20 cellular contexts compared by ENCODE assay signal in genomic region chr1:205108464-205108863, GRCh38.
"Had no signal": no experiment of that assay in that cellular context is flagged by ENCODE, and none has a peak within 500 bp of the region (broad histone marks: within the 10 kb centered on the region; RNA-seq: fewer than 3 reads in every experiment).

No MANE protein-coding gene starts in this region.

- DNase-seq: activated CD4-positive, alpha-beta memory T cell treated with anti-CD3 and anti-CD28 coated beads for 36 hours; activated effector memory CD4-positive, alpha-beta T cell treated with anti-CD3 and anti-CD28 coated beads, Interleukin-2, amount 50 U/mL, for 16 hours; activated T-cell treated with anti-CD3 and anti-CD28 coated beads, Interleukin-2, amount 50 U/mL, for 24 hours; amygdala; effector CD4-positive, alpha-beta T cell; left cardiac atrium; lower lobe of right lung; pancreas; right lobe of liver; stimulated activated CD4-positive, alpha-beta T cell treated with anti-CD3 and anti-CD28 coated beads, Interleukin-4, amount 100 ng/mL, for 4 hours; stimulated activated naive CD4-positive, alpha-beta T cell; thyroid gland had no signal

- H3K27ac Mint-ChIP-seq: activated CD4-positive, alpha-beta memory T cell treated with anti-CD3 and anti-CD28 coated beads for 36 hours had no signal

- ATAC-seq: left cardiac atrium; lower lobe of right lung; natural killer cell treated with Interleukin-12 subunit alpha and Interleukin-12 subunit beta and Interleukin-15 and Interleukin-18, amount 100 ng/mL, for 72 hours; pancreas had no signal

- H3K4me1 Mint-ChIP-seq: brain had no signal

- H3K27ac ChIP-seq: coronary artery, lower lobe of right lung, neutrophil, pancreas, right lobe of liver, thyroid gland had no signal

- FAIRE-seq: islet of Langerhans, pancreas had no signal

- H3K9me3 Mint-ChIP-seq: activated CD4-positive, alpha-beta memory T cell treated with anti-CD3 and anti-CD28 coated beads for 36 hours; activated T-cell treated with anti-CD3 and anti-CD28 coated beads, Interleukin-2, amount 50 U/mL, for 24 hours; brain; central memory CD8-positive, alpha-beta T cell; natural killer cell treated with Interleukin-12 subunit alpha and Interleukin-12 subunit beta and Interleukin-15 and Interleukin-18, amount 100 ng/mL, for 72 hours had no signal

- H3K27me3 ChIP-seq: neutrophil, pancreas, right lobe of liver, thyroid gland had no signal

- H3K9me3 ChIP-seq: lower lobe of right lung, neutrophil, pancreas, right lobe of liver, thyroid gland had no signal

- H3K4me3 ChIP-seq: coronary artery, lower lobe of right lung, pancreas, right lobe of liver, smooth muscle cell, thyroid gland had no signal

- H3K4me3 Mint-ChIP-seq: activated CD4-positive, alpha-beta memory T cell treated with anti-CD3 and anti-CD28 coated beads for 36 hours; activated naive CD8-positive, alpha-beta T cell; activated T-cell treated with anti-CD3 and anti-CD28 coated beads, Interleukin-2, amount 50 U/mL, for 24 hours; brain; central memory CD8-positive, alpha-beta T cell; natural killer cell treated with Interleukin-12 subunit alpha and Interleukin-12 subunit beta and Interleukin-15 and Interleukin-18, amount 100 ng/mL, for 72 hours had no signal

- H3K4me2 ChIP-seq: smooth muscle cell had no signal

- H3K4me1 ChIP-seq: lower lobe of right lung, pancreas, right lobe of liver, thyroid gland had no signal

- H3K27me3 Mint-ChIP-seq: activated CD4-positive, alpha-beta memory T cell treated with anti-CD3 and anti-CD28 coated beads for 36 hours; activated naive CD8-positive, alpha-beta T cell; activated T-cell treated with anti-CD3 and anti-CD28 coated beads, Interleukin-2, amount 50 U/mL, for 24 hours; brain; central memory CD8-positive, alpha-beta T cell; natural killer cell treated with Interleukin-12 subunit alpha and Interleukin-12 subunit beta and Interleukin-15 and Interleukin-18, amount 100 ng/mL, for 72 hours had no signal
